In genomic region chr4:173273956-173274355, GRCh38 we compare ENCODE assay signal across 22 cellular contexts.
"Had no signal": no experiment of that assay in that cellular context is flagged by ENCODE, and none has a peak within 500 bp of the region (broad histone marks: within the 10 kb centered on the region; RNA-seq: fewer than 3 reads in every experiment).

No MANE protein-coding gene starts in this region.

- H3K4me1 ChIP-seq: gastrocnemius medialis, upper lobe of right lung had no signal

- H3K36me3 ChIP-seq: gastrocnemius medialis, sigmoid colon, thoracic aorta, upper lobe of right lung had no signal

- H3K27ac ChIP-seq: epithelial cell of prostate, gastrocnemius medialis, sigmoid colon, thoracic aorta, upper lobe of right lung had no signal

- H3K4me3 ChIP-seq: gastrocnemius medialis, sigmoid colon, thoracic aorta, upper lobe of right lung had no signal

- H3K9me3 ChIP-seq: gastrocnemius medialis, sigmoid colon, thoracic aorta, upper lobe of right lung had no signal

- ATAC-seq: activated CD4-positive, alpha-beta T cell treated with anti-CD3 and anti-CD28 coated beads for 36 hours; activated T-helper 17 cell treated with anti-CD3 and anti-CD28 coated beads, Interleukin-2, amount 50 U/mL, for 72 hours; gastrocnemius medialis; stimulated activated naive B cell treated with anti-CD40 and anti-IgM and Interleukin-4, amounts not matched to agents 10 μg/mL and 1 μg/mL and 100 μg/mL, for 72 hours; upper lobe of right lung had no signal

- H3K27me3 ChIP-seq: gastrocnemius medialis, sigmoid colon, upper lobe of right lung had no signal

- DNase-seq: activated B cell treated with CpG ODN at 0.5 μM for 24 hours; activated CD4-positive, alpha-beta T cell treated with anti-CD3 and anti-CD28 coated beads for 36 hours; activated CD4-positive, alpha-beta T cell treated with anti-CD3 and anti-CD28 coated beads, Interleukin-2, amount 50 U/mL, for 4 hours; activated CD8-positive, alpha-beta memory T cell treated with anti-CD3 and anti-CD28 coated beads for 24 hours; activated CD8-positive, alpha-beta memory T cell treated with anti-CD3 and anti-CD28 coated beads, Interleukin-2, amount 50 U/mL, for 4 hours; activated T-cell treated with anti-CD3 and anti-CD28 coated beads, Interleukin-2, amount 50 U/mL, for 24 hours; cortex of kidney; gastrocnemius medialis; hypothalamus; mesendoderm; naive B cell; occipital lobe; posterior cingulate gyrus; retina; sigmoid colon; stimulated activated CD4-positive, alpha-beta T cell treated with anti-CD3 and anti-CD28 coated beads, Interleukin-2, amount 100 ng/mL, for 48 hours; stimulated activated CD8-positive, alpha-beta memory T cell treated with anti-CD3 and anti-CD28 coated beads, Interleukin-4, amount 100 ng/mL, for 48 hours; stimulated activated naive B cell treated with anti-CD40 and anti-IgM and Interleukin-4, amounts not matched to agents 10 μg/mL and 1 μg/mL and 100 μg/mL, for 72 hours; upper lobe of right lung had no signal
